9 cellular contexts compared by ENCODE assay signal in the genomic region with DNA sequence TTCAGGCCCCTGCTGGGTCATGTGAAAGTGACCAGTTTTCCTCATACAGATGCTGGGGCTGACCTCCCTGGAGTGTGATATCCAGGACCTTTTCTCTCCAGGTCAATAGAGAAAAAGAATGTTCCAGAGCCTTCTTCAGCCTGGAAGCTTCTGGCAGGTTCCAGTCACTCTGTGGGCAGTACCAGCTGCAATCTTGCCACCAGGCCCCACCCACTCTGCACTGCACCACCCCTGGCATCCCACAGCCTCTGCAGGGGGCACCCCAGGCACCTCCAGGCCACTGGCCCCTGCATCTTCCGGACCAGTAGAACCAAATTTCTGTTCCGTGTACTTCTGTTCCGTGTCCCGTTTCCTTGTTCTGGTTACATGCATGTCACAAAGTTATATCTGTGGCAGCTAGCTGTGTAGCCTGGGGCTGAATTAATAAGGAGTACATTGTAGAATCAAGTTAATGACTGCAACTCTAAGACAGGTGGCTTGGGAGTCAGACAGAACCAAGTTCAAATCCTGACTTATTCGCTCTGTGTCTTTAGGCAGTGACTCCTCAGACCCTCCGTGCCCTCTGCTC.
DNase-seq lines count a peak whose midpoint lies in the region; ATAC-seq and TF ChIP-seq lines count a peak whose summit lies in the region.
"Had no signal": no experiment of that assay in that cellular context is flagged by ENCODE, and none has a peak within 500 bp of the region (broad histone marks: within the 10 kb centered on the region; RNA-seq: fewer than 3 reads in every experiment).

No MANE protein-coding gene starts in this region.

- peaks cover 26% of the 10 kb centered on the region for H3K27me3 ChIP-seq in NT2/D1 (ENCODE audit: insufficient read depth, insufficient read length)

- peak overlapping the region; percentile 55 for H3K4me3 ChIP-seq in NT2/D1 (ENCODE audit: insufficient read length, low read depth)

- no peaks in the 10 kb centered on the region for H3K36me3 ChIP-seq in ES-I3 (ENCODE audit: insufficient read depth, low read length)
- H3K36me3 ChIP-seq in NT2/D1 (ENCODE audit: insufficient read depth, insufficient read length, low read length) = no peaks in the 10 kb centered on the region

- H3K9me3 Mint-ChIP-seq in chondrocyte (ENCODE audit: low read depth) (no peaks in the 10 kb centered on the region), osteocyte (ENCODE audit: unreplicated experiment) (no peaks in the 10 kb centered on the region)

- peak overlapping the region; percentile 62 for H3K4me3 Mint-ChIP-seq in chondrocyte (ENCODE audit: unreplicated experiment)
- H3K4me3 Mint-ChIP-seq in osteocyte (ENCODE audit: unreplicated experiment) = peak overlapping the region; percentile 64

- peaks cover 19% of the 10 kb centered on the region for H3K4me1 ChIP-seq in ES-I3 (ENCODE audit: insufficient read depth, low read length)
- H3K4me1 ChIP-seq in NT2/D1 (ENCODE audit: insufficient read depth, insufficient read length) = peaks cover 21% of the 10 kb centered on the region
- H3K4me1 ChIP-seq: foreskin keratinocyte had no signal

- H3K9ac ChIP-seq in ES-I3 (ENCODE audit: low read depth, low read length) (peak overlapping the region; percentile 81; the same call in 1 of the 2 replicates), NT2/D1 (ENCODE audit: insufficient read length, low read depth) (peak overlapping the region; percentile 61)

- no peak overlapping the region for H3K27ac Mint-ChIP-seq in chondrocyte (ENCODE audit: unreplicated experiment)
- H3K27ac Mint-ChIP-seq in osteocyte (ENCODE audit: unreplicated experiment) = peak overlapping the region; percentile 17

- no peak for ATAC-seq in HG03520 (IDR thresholded peaks at IDR 0.05; ENCODE audit: unreplicated experiment)

- H3K9me3 ChIP-seq in ES-I3 (ENCODE audit: control insufficient read depth, insufficient read depth, low read length) = no peaks in the 10 kb centered on the region
- no peaks in the 10 kb centered on the region for H3K9me3 ChIP-seq in NT2/D1 (ENCODE audit: insufficient read depth, low read length)

- no peaks in the 10 kb centered on the region for H3K36me3 Mint-ChIP-seq in chondrocyte (ENCODE audit: low read depth)
- H3K36me3 Mint-ChIP-seq in osteocyte (ENCODE audit: unreplicated experiment) = no peaks in the 10 kb centered on the region

- H3K4me1 Mint-ChIP-seq in chondrocyte (ENCODE audit: low read depth) (peaks cover 35% of the 10 kb centered on the region), osteocyte (ENCODE audit: unreplicated experiment) (peaks cover 20% of the 10 kb centered on the region)

- DNase-seq in NT2/D1 (ENCODE audit: low read depth, low spot score) (no peak), chondrocyte (ENCODE audit: low spot score) (no peak), osteocyte (ENCODE audit: extremely low spot score, unreplicated experiment) (peak; percentile 73), NCI-H82 treated with DMSO at 0.1 percent for 48 hours (lab: John Stamatoyannopoulos, UW; ENCODE audit: unreplicated experiment) (no peak), NCI-H774 (lab: John Stamatoyannopoulos, UW) (no peak), pons (ENCODE audit: low spot score) (no peak)

- H3K27me3 Mint-ChIP-seq in chondrocyte (ENCODE audit: low read depth) (no peaks in the 10 kb centered on the region), osteocyte (ENCODE audit: unreplicated experiment) (peaks cover 21% of the 10 kb centered on the region)

- TF ChIP-seq CTCF in chondrocyte (IDR thresholded peaks at IDR 0.05) (no peak), osteocyte (IDR thresholded peaks at IDR 0.05) (no peak)
